Comparison of ENCODE assay signal across 8 cellular contexts in the genomic region with DNA sequence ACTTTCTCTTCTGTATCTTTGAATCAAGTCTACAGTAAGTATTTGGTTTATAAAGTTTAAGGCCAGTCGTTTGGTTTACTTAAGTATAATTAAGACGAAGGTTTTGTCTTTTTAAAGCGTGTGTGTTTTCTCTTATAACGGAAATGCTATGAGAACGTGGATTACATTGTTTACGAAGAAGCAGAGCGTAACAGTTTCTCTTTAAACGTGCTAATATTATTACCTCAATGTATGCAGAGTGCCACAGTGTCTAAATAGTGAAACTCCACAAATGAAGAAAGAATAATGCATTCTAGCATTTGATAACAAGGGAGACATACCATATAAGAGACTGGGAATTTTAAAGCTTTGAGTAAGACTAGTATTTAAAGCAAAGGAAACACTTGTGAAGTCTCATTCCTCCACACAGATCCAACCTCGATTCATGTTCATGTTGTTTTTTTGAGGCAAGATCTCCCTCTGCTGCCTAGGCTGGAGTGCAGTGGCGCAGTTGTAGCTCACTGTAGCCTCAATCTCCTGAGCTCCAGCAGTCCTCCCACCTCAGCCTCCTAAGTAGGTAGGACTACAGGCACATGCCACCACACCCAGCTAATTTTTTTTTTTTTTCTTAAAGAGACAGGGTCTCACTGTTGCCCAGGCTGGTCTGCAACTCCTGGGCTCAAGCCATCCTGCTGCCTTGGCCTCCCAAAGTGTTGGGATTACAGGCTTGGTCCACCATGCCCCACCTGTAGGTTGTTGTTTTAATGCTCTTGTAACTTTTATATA. TPM values are rescaled to one million over a fixed set of nuclear protein-coding genes. Genes with fewer than 3 reads are reported as not detected.
DNase-seq lines count a peak whose midpoint lies in the region; ATAC-seq, FAIRE-seq and TF ChIP-seq lines count a peak whose summit lies in the region.

No MANE protein-coding gene starts in this region.

- H3K4me3 ChIP-seq in KMS-11 (IDR thresholded peaks at IDR 0.05; ENCODE audit: insufficient read depth, low read depth, low read length) (no peak overlapping the region), WERI-Rb-1 (ENCODE audit: low read depth, low read length) (peak overlapping the region; percentile 74), endocrine pancreas (ENCODE audit: control insufficient read depth, insufficient read depth, low read length) (peak overlapping the region; percentile 98)

- TF ChIP-seq CTCF in KMS-11 (conservative IDR thresholded peaks at IDR 0.05; ENCODE audit: low read depth, low read length): no peak
- TF ChIP-seq CTCF in WERI-Rb-1 (IDR thresholded peaks at IDR 0.05; ENCODE audit: low read depth, low read length): peak; percentile 28; the same call in 1 of the 2 replicates
- TF ChIP-seq CTCF in nephron (IDR thresholded peaks at IDR 0.05; ENCODE audit: unreplicated experiment in 3 of 3): no peak

- H3K9ac ChIP-seq in KMS-11 (peak overlapping the region; percentile 59; the same call in 1 of the 2 replicates), endocrine pancreas (ENCODE audit: control insufficient read depth, insufficient read depth, low read length) (peak overlapping the region; percentile 93)

- peak overlapping the region; percentile 82 to 87 (median 84) for H3K4me3 Mint-ChIP-seq in nephron

- H3K27ac ChIP-seq in KMS-11: peak overlapping the region; percentile 28
- no peak overlapping the region for H3K27ac ChIP-seq in WERI-Rb-1

- H3K79me2 ChIP-seq in KMS-11 (ENCODE audit: insufficient read depth, low read depth): peaks cover 58% of the 10 kb centered on the region

- H3K27me3 ChIP-seq in KMS-11 (ENCODE audit: insufficient read depth, low read depth): no peaks in the 10 kb centered on the region
- H3K27me3 ChIP-seq in WERI-Rb-1 (ENCODE audit: insufficient read depth, low read depth, severe bottlenecking): no peaks in the 10 kb centered on the region
- H3K27me3 ChIP-seq in endocrine pancreas (ENCODE audit: control insufficient read depth, insufficient read depth, low read length): no peaks in the 10 kb centered on the region

- H3K9me3 ChIP-seq in WERI-Rb-1 (ENCODE audit: severe bottlenecking): no peaks in the 10 kb centered on the region
- no peaks in the 10 kb centered on the region for H3K9me3 ChIP-seq in endocrine pancreas (ENCODE audit: control insufficient read depth, low read length)

- peak overlapping the region; percentile 67 for H3K4me2 ChIP-seq in KMS-11

- DNase-seq in DMS53 treated with DMSO at 0.1 percent for 48 hours (lab: John Stamatoyannopoulos, UW; ENCODE audit: unreplicated experiment): peak; percentile 12
- DNase-seq in WERI-Rb-1: peak; percentile 24
- DNase-seq in frontal cortex (ENCODE audit: low spot score in 2 of 2): no peak

- H3K36me3 Mint-ChIP-seq in nephron (ENCODE audit: low read depth): peaks cover 11% of the 10 kb centered on the region

- H3K36me3 ChIP-seq in KMS-11 (ENCODE audit: insufficient read depth): no peaks in the 10 kb centered on the region
- H3K36me3 ChIP-seq in WERI-Rb-1: no peaks in the 10 kb centered on the region
- no peaks in the 10 kb centered on the region for H3K36me3 ChIP-seq in endocrine pancreas (ENCODE audit: control insufficient read depth, insufficient read depth, low read length)

- H3K9me3 Mint-ChIP-seq in nephron: no peaks in the 10 kb centered on the region

- peaks cover 19% of the 10 kb centered on the region for H3K4me1 Mint-ChIP-seq in nephron

- ATAC-seq in HG03432 (IDR thresholded peaks at IDR 0.05; ENCODE audit: unreplicated experiment): no peak
- no peak for ATAC-seq in GM18873 (IDR thresholded peaks at IDR 0.05; ENCODE audit: low FRiP score, unreplicated experiment)

- no peak for FAIRE-seq in frontal cortex (lab: Jason Lieb, UNC)

- H2AFZ ChIP-seq in KMS-11 (ENCODE audit: low read depth): 0 out of 2 replicates have a peak overlapping the region, but pooled peaks have one; percentile 37

- H3K27ac Mint-ChIP-seq in nephron: peak overlapping the region; percentile 64 to 89 (median 84)

- H3K27me3 Mint-ChIP-seq in nephron (ENCODE audit: low read depth): no peaks in the 10 kb centered on the region

- H3K4me1 ChIP-seq in KMS-11 (ENCODE audit: low read depth, poor library complexity, severe bottlenecking): peaks cover 21% of the 10 kb centered on the region
- no peaks in the 10 kb centered on the region for H3K4me1 ChIP-seq in endocrine pancreas (ENCODE audit: control insufficient read depth, insufficient read depth, low read length)

- H4K20me1 ChIP-seq in KMS-11 (ENCODE audit: insufficient read depth): peaks cover 11% of the 10 kb centered on the region; the same call in 1 of the 2 replicates

RNA-seq across cellular contexts. Expression of gene USP42, which starts 1.6 kb away (rescaled TPM):
- total RNA-seq in frontal cortex: 14.3 TPM

RNA-seq across cellular contexts. Expression of gene EIF2AK1, which starts 47.3 kb away (rescaled TPM):
- 56.3 TPM for total RNA-seq in frontal cortex

Comparison
In these comparisons a context has a peak if more than half of its experiments do, and no peak if none do; other contexts are left out.
1. DNase-seq: peak in DMS53 treated with DMSO at 0.1 percent for 48 hours (single experiment) and WERI-Rb-1 (single experiment); none in frontal cortex (0 of 2).